In genomic region chr3:109478614-109479013, GRCh38 we compare ENCODE assay signal across 21 cellular contexts.
"Had no signal": no experiment of that assay in that cellular context is flagged by ENCODE, and none has a peak within 500 bp of the region (broad histone marks: within the 10 kb centered on the region; RNA-seq: fewer than 3 reads in every experiment).

No MANE protein-coding gene starts in this region.

- H3K27ac Mint-ChIP-seq: T-helper 1 cell treated with Interleukin-12 subunit alpha and Interleukin-12 subunit beta and Interleukin-4 antibody, amounts not matched to agents 30 μg/mL and 1 μg/mL, for 36 hours had no signal

- ATAC-seq: HepG2 had no signal

- H3K27me3 ChIP-seq: MG63, SJSA1 had no signal

- H3K36me3 ChIP-seq: MG63, SJSA1 had no signal

- H3K4me3 ChIP-seq: MG63, SJSA1, SK-N-MC had no signal

- H3K27ac ChIP-seq: SJSA1, SK-N-MC had no signal

- DNase-seq: IMR-90, Karpas-422, KG1, MG63, NCI-H1092, NCI-H1105 treated with DMSO at 0.1 percent for 48 hours, NCI-H1417 treated with DMSO at 0.1 percent for 48 hours, NCI-H146, NCI-H1694 treated with DMSO at 0.1 percent for 48 hours, NCI-H1930, NCI-H2081, NCI-H2227 treated with DMSO at 0.1 percent for 48 hours, NCI-H524 treated with DMSO at 0.1 percent for 48 hours, NCI-H69, Right ventricle myocardium superior, RPMI8226, SIG-M5 had no signal

- H3K4me1 ChIP-seq: SJSA1 had no signal

- H3K9me3 Mint-ChIP-seq: T-helper 1 cell treated with Interleukin-12 subunit alpha and Interleukin-12 subunit beta and Interleukin-4 antibody, amounts not matched to agents 30 μg/mL and 1 μg/mL, for 36 hours had no signal

- H3K4me3 Mint-ChIP-seq: T-helper 1 cell treated with Interleukin-12 subunit alpha and Interleukin-12 subunit beta and Interleukin-4 antibody, amounts not matched to agents 30 μg/mL and 1 μg/mL, for 36 hours had no signal
